ENCODE assay signal across 21 cellular contexts in genomic region chr17:80710716-80711115, GRCh38.
DNase-seq lines count a peak whose midpoint lies in the region; ATAC-seq and TF ChIP-seq lines count a peak whose summit lies in the region.
"Had no signal": no experiment of that assay in that cellular context is flagged by ENCODE, and none has a peak within 500 bp of the region (broad histone marks: within the 10 kb centered on the region; RNA-seq: fewer than 3 reads in every experiment).

No MANE protein-coding gene starts in this region.

- peaks cover 63% of the 10 kb centered on the region for H3K4me1 Mint-ChIP-seq in activated CD8-positive, alpha-beta memory T cell treated with anti-CD3 and anti-CD28 coated beads, Interleukin-2, amount 10 ng/mL, durations not matched to agents 7 days and 5 days
- peaks cover 42% of the 10 kb centered on the region for H3K4me1 Mint-ChIP-seq in CD8-positive, alpha-beta T cell (ENCODE audit: low read depth)
- peaks cover 74% of the 10 kb centered on the region for H3K4me1 Mint-ChIP-seq in activated T-helper 1 cell treated with anti-CD3 and anti-CD28 coated beads, Interleukin-12 subunit alpha, Interleukin-12 subunit beta, Interleukin-2, Interleukin-4 antibody, amounts not matched to agents 30 ng/mL and 10 ng/mL and 1 ng/mL, durations not matched to agents 14 hours and 24 hours and 36 hours (ENCODE audit: low read depth)
- peaks cover 20% of the 10 kb centered on the region for H3K4me1 Mint-ChIP-seq in progenitor cell of endocrine pancreas (ENCODE audit: low read depth)

- TF ChIP-seq CTCF in CD8-positive, alpha-beta T cell (IDR thresholded peaks at IDR 0.05) = no peak
- no peak for TF ChIP-seq CTCF in progenitor cell of endocrine pancreas (IDR thresholded peaks at IDR 0.05; ENCODE audit: unreplicated experiment)

- no peak for DNase-seq in activated CD8-positive, alpha-beta memory T cell treated with anti-CD3 and anti-CD28 coated beads, Interleukin-2, amount 10 ng/mL, durations not matched to agents 7 days and 5 days
- DNase-seq in activated CD8-positive, alpha-beta memory T cell treated with anti-CD3 and anti-CD28 coated beads, Interleukin-2, amount 50 U/mL, for 48 hours = no peak
- no peak for DNase-seq in CD8-positive, alpha-beta T cell
- no peak for DNase-seq in activated T-helper 1 cell treated with anti-CD3 and anti-CD28 coated beads, Interleukin-12 subunit alpha, Interleukin-12 subunit beta, Interleukin-2, Interleukin-4 antibody, amounts not matched to agents 30 ng/mL and 10 ng/mL and 1 ng/mL, durations not matched to agents 14 hours and 24 hours and 36 hours (ENCODE audit: low spot score)
- no peak for DNase-seq in progenitor cell of endocrine pancreas (ENCODE audit: low spot score, unreplicated experiment)
- DNase-seq: Caco-2, DMS153, EL, HFFc6, NCI-H1048, NCI-H146, NCI-H2081 treated with DMSO at 0.1 percent for 48 hours, NCI-H510A treated with DMSO at 0.1 percent for 48 hours, NCI-H82, Peyer's patch, Right ventricle myocardium superior had no signal

- H3K9me3 Mint-ChIP-seq in activated CD8-positive, alpha-beta memory T cell treated with anti-CD3 and anti-CD28 coated beads, Interleukin-2, amount 10 ng/mL, durations not matched to agents 7 days and 5 days (ENCODE audit: low read depth) = no peaks in the 10 kb centered on the region
- no peaks in the 10 kb centered on the region for H3K9me3 Mint-ChIP-seq in CD8-positive, alpha-beta T cell
- H3K9me3 Mint-ChIP-seq in activated T-helper 1 cell treated with anti-CD3 and anti-CD28 coated beads, Interleukin-12 subunit alpha, Interleukin-12 subunit beta, Interleukin-2, Interleukin-4 antibody, amounts not matched to agents 30 ng/mL and 10 ng/mL and 1 ng/mL, durations not matched to agents 14 hours and 24 hours and 36 hours = no peaks in the 10 kb centered on the region
- H3K9me3 Mint-ChIP-seq in progenitor cell of endocrine pancreas (ENCODE audit: low read depth) = peaks cover 1% of the 10 kb centered on the region
- H3K9me3 Mint-ChIP-seq: HFFc6 had no signal

- H3K27ac ChIP-seq in CD8-positive, alpha-beta T cell (ENCODE audit: low read depth, low read length) = no peak overlapping the region
- H3K27ac ChIP-seq: A549, C4-2B, KMS-11, Peyer's patch had no signal

- H3K36me3 ChIP-seq in CD8-positive, alpha-beta T cell (ENCODE audit: insufficient read depth, low read length) = no peaks in the 10 kb centered on the region

- intact Hi-C loops in CD8-positive, alpha-beta T cell (cut with DNase I, micrococcal nuclease) = no loop called here
- intact Hi-C loops in activated T-helper 1 cell treated with anti-CD3 and anti-CD28 coated beads, Interleukin-12 subunit alpha, Interleukin-12 subunit beta, Interleukin-2, Interleukin-4 antibody, amounts not matched to agents 30 ng/mL and 10 ng/mL and 1 ng/mL, durations not matched to agents 14 hours and 24 hours and 36 hours (cut with micrococcal nuclease) = no loop called here

- H3K4me1 ChIP-seq in CD8-positive, alpha-beta T cell (ENCODE audit: insufficient read depth, low read length) = peaks cover 13% of the 10 kb centered on the region
- H3K4me1 ChIP-seq: Caco-2, Peyer's patch had no signal

- no peak overlapping the region for H3K4me3 ChIP-seq in CD8-positive, alpha-beta T cell (ENCODE audit: low read depth, low read length)
- H3K4me3 ChIP-seq: A549, Peyer's patch had no signal

- H3K36me3 Mint-ChIP-seq in activated CD8-positive, alpha-beta memory T cell treated with anti-CD3 and anti-CD28 coated beads, Interleukin-2, amount 10 ng/mL, durations not matched to agents 7 days and 5 days = peaks cover 37% of the 10 kb centered on the region
- peaks cover 28% of the 10 kb centered on the region for H3K36me3 Mint-ChIP-seq in CD8-positive, alpha-beta T cell
- H3K36me3 Mint-ChIP-seq in activated T-helper 1 cell treated with anti-CD3 and anti-CD28 coated beads, Interleukin-12 subunit alpha, Interleukin-12 subunit beta, Interleukin-2, Interleukin-4 antibody, amounts not matched to agents 30 ng/mL and 10 ng/mL and 1 ng/mL, durations not matched to agents 14 hours and 24 hours and 36 hours (ENCODE audit: low read depth) = peaks cover 50% of the 10 kb centered on the region
- H3K36me3 Mint-ChIP-seq in progenitor cell of endocrine pancreas (ENCODE audit: insufficient read depth) = peaks cover 10% of the 10 kb centered on the region

- no peaks in the 10 kb centered on the region for H3K27me3 ChIP-seq in CD8-positive, alpha-beta T cell (ENCODE audit: insufficient read depth, low read length)
- H3K27me3 ChIP-seq: Peyer's patch had no signal

- no peak overlapping the region for H3K4me3 Mint-ChIP-seq in activated CD8-positive, alpha-beta memory T cell treated with anti-CD3 and anti-CD28 coated beads, Interleukin-2, amount 10 ng/mL, durations not matched to agents 7 days and 5 days
- no peak overlapping the region for H3K4me3 Mint-ChIP-seq in CD8-positive, alpha-beta T cell
- peak overlapping the region; percentile 9 for H3K4me3 Mint-ChIP-seq in activated T-helper 1 cell treated with anti-CD3 and anti-CD28 coated beads, Interleukin-12 subunit alpha, Interleukin-12 subunit beta, Interleukin-2, Interleukin-4 antibody, amounts not matched to agents 30 ng/mL and 10 ng/mL and 1 ng/mL, durations not matched to agents 14 hours and 24 hours and 36 hours
- no peak overlapping the region for H3K4me3 Mint-ChIP-seq in progenitor cell of endocrine pancreas (ENCODE audit: low read depth)
- H3K4me3 Mint-ChIP-seq: HFFc6 had no signal

- H3K27ac Mint-ChIP-seq in activated CD8-positive, alpha-beta memory T cell treated with anti-CD3 and anti-CD28 coated beads, Interleukin-2, amount 10 ng/mL, durations not matched to agents 7 days and 5 days = peak overlapping the region; percentile 13
- peak overlapping the region; percentile 10 for H3K27ac Mint-ChIP-seq in CD8-positive, alpha-beta T cell
- no peak overlapping the region for H3K27ac Mint-ChIP-seq in activated T-helper 1 cell treated with anti-CD3 and anti-CD28 coated beads, Interleukin-12 subunit alpha, Interleukin-12 subunit beta, Interleukin-2, Interleukin-4 antibody, amounts not matched to agents 30 ng/mL and 10 ng/mL and 1 ng/mL, durations not matched to agents 14 hours and 24 hours and 36 hours
- peak overlapping the region; percentile 73 for H3K27ac Mint-ChIP-seq in progenitor cell of endocrine pancreas
- H3K27ac Mint-ChIP-seq: HFFc6 had no signal

- POLR2A ChIA-PET in CD8-positive, alpha-beta T cell (lab: Charles Lee) = no interaction called here

- no peaks in the 10 kb centered on the region for H3K27me3 Mint-ChIP-seq in activated CD8-positive, alpha-beta memory T cell treated with anti-CD3 and anti-CD28 coated beads, Interleukin-2, amount 10 ng/mL, durations not matched to agents 7 days and 5 days
- H3K27me3 Mint-ChIP-seq in CD8-positive, alpha-beta T cell (ENCODE audit: low read depth) = no peaks in the 10 kb centered on the region
- no peaks in the 10 kb centered on the region for H3K27me3 Mint-ChIP-seq in activated T-helper 1 cell treated with anti-CD3 and anti-CD28 coated beads, Interleukin-12 subunit alpha, Interleukin-12 subunit beta, Interleukin-2, Interleukin-4 antibody, amounts not matched to agents 30 ng/mL and 10 ng/mL and 1 ng/mL, durations not matched to agents 14 hours and 24 hours and 36 hours (ENCODE audit: insufficient read depth)
- H3K27me3 Mint-ChIP-seq in progenitor cell of endocrine pancreas = no peaks in the 10 kb centered on the region

- no peak for ATAC-seq in activated CD8-positive, alpha-beta memory T cell treated with anti-CD3 and anti-CD28 coated beads, Interleukin-2, amount 10 ng/mL, durations not matched to agents 7 days and 5 days
- no peak for ATAC-seq in CD8-positive, alpha-beta T cell
- no peak for ATAC-seq in GM21526 (IDR thresholded peaks at IDR 0.05; ENCODE audit: low FRiP score, unreplicated experiment)
- ATAC-seq in GM18502 (IDR thresholded peaks at IDR 0.05; ENCODE audit: poor library complexity, unreplicated experiment) = no peak
- ATAC-seq: A549 had no signal

- CTCF ChIA-PET in activated CD8-positive, alpha-beta memory T cell treated with anti-CD3 and anti-CD28 coated beads, Interleukin-2, amount 10 ng/mL, durations not matched to agents 7 days and 5 days (lab: Charles Lee) = interaction anchor here (1.6 kb wide), 1 partner anchor 10 kb away, joined by 4 read pairs; no protein-coding TSS in a partner anchor
- CTCF ChIA-PET in CD8-positive, alpha-beta T cell (lab: Charles Lee) = no interaction called here

- H3K9me3 ChIP-seq in CD8-positive, alpha-beta T cell (ENCODE audit: low read length) = no peaks in the 10 kb centered on the region
- H3K9me3 ChIP-seq: Caco-2, Peyer's patch had no signal
